In genomic region chr15:58077427-58077826, GRCh38 we compare ENCODE assay signal across 11 cellular contexts. TPM values are rescaled to one million over a fixed set of nuclear protein-coding genes. Genes with fewer than 3 reads are reported as not detected.
DNase-seq lines count a peak whose midpoint lies in the region; ATAC-seq and TF ChIP-seq lines count a peak whose summit lies in the region.
"Had no signal": no experiment of that assay in that cellular context is flagged by ENCODE, and none has a peak within 500 bp of the region (broad histone marks: within the 10 kb centered on the region; RNA-seq: fewer than 3 reads in every experiment).

No MANE protein-coding gene starts in this region.

- no peaks in the 10 kb centered on the region for H3K9me3 ChIP-seq in lower lobe of right lung

- DNase-seq in GM10248 (ENCODE audit: extremely low spot score), result peak; percentile 9
- DNase-seq in M059J (ENCODE audit: low read depth), result peak; percentile 8
- DNase-seq in lower lobe of right lung, result no peak
- DNase-seq in glutamatergic neuron, result no peak
- DNase-seq in cerebellar cortex (ENCODE audit: low spot score), result no peak
- DNase-seq: activated CD4-positive, alpha-beta T cell treated with anti-CD3 and anti-CD28 coated beads, Interleukin-2, amount 50 U/mL, for 48 hours; activated naive CD8-positive, alpha-beta T cell treated with anti-CD3 and anti-CD28 coated beads, Interleukin-2, amount 50 U/mL, for 24 hours; naive B cell had no signal

- no peak overlapping the region for H3K4me3 ChIP-seq in lower lobe of right lung

- H3K36me3 ChIP-seq in lower lobe of right lung, result no peaks in the 10 kb centered on the region

- no peaks in the 10 kb centered on the region for H3K4me1 ChIP-seq in lower lobe of right lung

- H3K27ac Mint-ChIP-seq in brain, result no peak overlapping the region
- no peak overlapping the region for H3K27ac Mint-ChIP-seq in glutamatergic neuron (ENCODE audit: unreplicated experiment)
- H3K27ac Mint-ChIP-seq: activated naive CD8-positive, alpha-beta T cell treated with anti-CD3 and anti-CD28 coated beads, Interleukin-2, amount 50 U/mL, for 24 hours; naive B cell had no signal

- intact Hi-C loops in lower lobe of right lung (cut with DNase I), result no loop called here

- H3K4me1 Mint-ChIP-seq in brain (no peaks in the 10 kb centered on the region), glutamatergic neuron (ENCODE audit: low read depth, unreplicated experiment) (peaks cover 4% of the 10 kb centered on the region)
- H3K4me1 Mint-ChIP-seq: activated naive CD8-positive, alpha-beta T cell treated with anti-CD3 and anti-CD28 coated beads, Interleukin-2, amount 50 U/mL, for 24 hours; naive B cell had no signal

- peaks cover 6% of the 10 kb centered on the region for H3K27me3 Mint-ChIP-seq in brain
- H3K27me3 Mint-ChIP-seq in glutamatergic neuron (ENCODE audit: unreplicated experiment), result peaks cover 1% of the 10 kb centered on the region

- peak; percentile 46 to 52 for ATAC-seq in lower lobe of right lung
- ATAC-seq in GM18520 (IDR thresholded peaks at IDR 0.05; ENCODE audit: unreplicated experiment), result no peak
- ATAC-seq: activated naive CD8-positive, alpha-beta T cell treated with anti-CD3 and anti-CD28 coated beads, Interleukin-2, amount 50 U/mL, for 24 hours had no signal

- CTCF ChIA-PET in GM10248 (lab: Yijun Ruan, JAX), result interaction anchor here (1.1 to 3.4 kb wide), 5 partner anchors 9 to 144 kb away, joined by 3 to 22 read pairs (median 4); no protein-coding TSS in a partner anchor

- H3K4me3 Mint-ChIP-seq in brain, result no peak overlapping the region
- H3K4me3 Mint-ChIP-seq in glutamatergic neuron (ENCODE audit: unreplicated experiment), result no peak overlapping the region
- H3K4me3 Mint-ChIP-seq: activated naive CD8-positive, alpha-beta T cell treated with anti-CD3 and anti-CD28 coated beads, Interleukin-2, amount 50 U/mL, for 24 hours; naive B cell had no signal

- TF ChIP-seq CTCF in GM10248 (IDR thresholded peaks at IDR 0.05; ENCODE audit: control extremely low read depth, extremely low read depth, low read depth, missing control alignments) (no peak), brain (conservative IDR thresholded peaks at IDR 0.05) (peak; percentile 40 to 50), lower lobe of right lung (IDR thresholded peaks at IDR 0.05) (no peak), glutamatergic neuron (IDR thresholded peaks at IDR 0.05; ENCODE audit: partially characterized antibody, unreplicated experiment) (no peak)

- peaks cover 4% of the 10 kb centered on the region for H3K27me3 ChIP-seq in lower lobe of right lung (ENCODE audit: low read depth)

- H3K9me3 Mint-ChIP-seq in brain (no peaks in the 10 kb centered on the region), glutamatergic neuron (ENCODE audit: unreplicated experiment) (no peaks in the 10 kb centered on the region)
- H3K9me3 Mint-ChIP-seq: activated naive CD8-positive, alpha-beta T cell treated with anti-CD3 and anti-CD28 coated beads, Interleukin-2, amount 50 U/mL, for 24 hours; naive B cell had no signal

- no peak overlapping the region for H3K27ac ChIP-seq in lower lobe of right lung

- no peaks in the 10 kb centered on the region for H3K36me3 Mint-ChIP-seq in brain
- no peaks in the 10 kb centered on the region for H3K36me3 Mint-ChIP-seq in glutamatergic neuron (ENCODE audit: unreplicated experiment)
- H3K36me3 Mint-ChIP-seq: naive B cell had no signal

- POLR2A ChIA-PET in GM10248 (lab: Yijun Ruan, JAX), result no interaction called here

RNA-seq across cellular contexts. Expression of gene ALDH1A2, which starts 11.9 kb away (rescaled TPM):
- 0.17 TPM in 1 of 2 replicates, not detected in the other for total RNA-seq in M059J (2014; rRNA removed; shearing (Covaris generic))
- polyA plus RNA-seq in brain (ENCODE audit: insufficient read depth, low read depth, low replicate concordance), result 0.58 TPM
- total RNA-seq in lower lobe of right lung (49.4 TPM), glutamatergic neuron (ENCODE audit: unreplicated experiment) (not detected)
- total RNA-seq: RPMI7951 had no signal

Comparison
In these comparisons a context has a peak if more than half of its experiments do, and no peak if none do; other contexts are left out.
1. DNase-seq: peak in GM10248 (single experiment) and M059J (single experiment); none in lower lobe of right lung (single experiment), glutamatergic neuron (single experiment) and cerebellar cortex (single experiment).
2. CTCF ChIP-seq: peak in brain (2 of 2); none in GM10248 (single experiment), lower lobe of right lung (single experiment) and glutamatergic neuron (single experiment).
3. RNA of gene ALDH1A2, which starts 11.9 kb away (total RNA-seq): 49.4 TPM in lower lobe of right lung (single experiment); not detected in glutamatergic neuron (single experiment) and 0.17 TPM in M059J; every median in the first group is over 10 times any median in the second.